26 cellular contexts compared by ENCODE assay signal in the genomic region with DNA sequence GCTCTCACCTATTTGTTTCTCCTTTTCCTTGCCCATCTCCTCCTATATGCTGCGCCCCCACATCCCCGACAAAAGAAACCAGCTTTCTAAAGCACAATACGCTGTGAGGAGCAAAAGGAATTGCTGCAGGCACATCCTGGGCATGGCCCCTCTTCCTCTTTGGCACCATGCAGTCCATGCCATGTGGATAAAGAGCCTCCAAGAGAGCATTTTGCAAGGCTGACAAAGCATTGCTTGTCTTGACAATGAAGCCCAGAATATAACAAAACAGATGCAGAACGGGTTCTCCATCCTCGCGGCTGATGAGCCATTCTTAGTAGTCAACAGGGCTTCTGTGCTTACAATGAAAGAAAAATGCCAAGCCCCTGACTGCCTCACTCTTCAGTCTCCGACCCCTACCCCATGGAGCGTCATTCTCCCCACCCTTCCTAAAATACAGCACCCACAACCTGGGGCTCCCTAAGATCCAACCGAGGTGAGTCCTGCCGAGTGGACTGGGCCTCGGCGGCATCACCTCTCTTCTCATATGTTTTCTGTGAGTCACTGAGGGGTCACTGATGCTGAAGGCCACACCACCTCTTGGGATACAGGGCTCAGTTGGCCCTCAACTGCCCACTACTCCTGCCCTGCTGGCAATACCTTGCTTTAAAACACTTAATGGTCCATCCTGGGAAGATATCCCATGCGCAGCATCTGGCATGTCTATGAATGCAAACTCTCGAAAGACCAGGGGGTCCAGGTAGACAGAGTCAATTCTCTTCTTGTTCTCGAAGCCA.
"Had no signal": no experiment of that assay in that cellular context is flagged by ENCODE, and none has a peak within 500 bp of the region (broad histone marks: within the 10 kb centered on the region; RNA-seq: fewer than 3 reads in every experiment).

No MANE protein-coding gene starts in this region.

- ATAC-seq: esophagus mucosa; foreskin keratinocyte; right lobe of liver; stimulated activated effector memory CD8-positive, alpha-beta T cell treated with anti-CD3 and anti-CD28 coated beads, Interleukin-12 subunit alpha, Interleukin-12 subunit beta, amount 100 ng/mL, for 72 hours had no signal

- DNase-seq: activated B cell treated with CpG ODN at 0.5 μM for 24 hours; activated CD4-positive, alpha-beta T cell treated with anti-CD3 and anti-CD28 coated beads, Interleukin-2, amount 50 U/mL, for 1 hour; activated CD8-positive, alpha-beta memory T cell treated with anti-CD3 and anti-CD28 coated beads, Interleukin-2, amount 50 U/mL, for 4 hours; activated effector memory CD4-positive, alpha-beta T cell treated with anti-CD3 and anti-CD28 coated beads, Interleukin-2, amount 50 U/mL, for 16 hours; activated naive CD4-positive, alpha-beta T cell treated with anti-CD3 and anti-CD28 coated beads for 36 hours; activated naive CD8-positive, alpha-beta T cell treated with anti-CD3 and anti-CD28 coated beads for 36 hours; activated T-cell treated with anti-CD3 and anti-CD28 coated beads, Interleukin-2, amount 50 U/mL, for 1 hour; adrenal gland; aorta; brain microvascular endothelial cell; endodermal cell; foreskin keratinocyte; left ventricle myocardium inferior; occipital lobe; posterior cingulate gyrus; right lobe of liver; stimulated activated CD4-positive, alpha-beta T cell treated with anti-CD3 and anti-CD28 coated beads, Interleukin-12 subunit alpha, Interleukin-12 subunit beta, amount 100 ng/mL, for 4 hours; stimulated activated CD4-positive, alpha-beta T cell treated with anti-CD3 and anti-CD28 coated beads, Interleukin-4, amount 100 ng/mL, for 24 hours; thyroid gland; upper lobe of left lung had no signal

- H3K27ac Mint-ChIP-seq: activated B cell treated with CpG ODN at 0.5 μM for 24 hours; activated naive CD4-positive, alpha-beta T cell treated with anti-CD3 and anti-CD28 coated beads for 36 hours; activated naive CD8-positive, alpha-beta T cell treated with anti-CD3 and anti-CD28 coated beads for 36 hours; activated T-helper 1 cell treated with anti-CD3 and anti-CD28 coated beads, Interleukin-12 subunit alpha, Interleukin-12 subunit beta, Interleukin-2, Interleukin-4 antibody, amounts not matched to agents 30 ng/mL and 10 ng/mL and 1 ng/mL, durations not matched to agents 14 hours and 24 hours and 36 hours; endodermal cell; nephron; stimulated activated effector memory CD8-positive, alpha-beta T cell treated with anti-CD3 and anti-CD28 coated beads, Interleukin-12 subunit alpha, Interleukin-12 subunit beta, amount 100 ng/mL, for 72 hours; stimulated activated naive CD8-positive, alpha-beta T cell treated with anti-CD3 and anti-CD28 coated beads, Interleukin-15, Interleukin-2, amounts not matched to agents 100 ng/mL and 50 ng/mL, for 24 hours; T-helper 2 cell treated with Interferon-gamma antibody and Interleukin-4, amounts not matched to agents 5 μg/mL and 100 μg/mL, for 36 hours had no signal

- H3K36me3 Mint-ChIP-seq: activated naive CD8-positive, alpha-beta T cell treated with anti-CD3 and anti-CD28 coated beads for 36 hours; stimulated activated effector memory CD8-positive, alpha-beta T cell treated with anti-CD3 and anti-CD28 coated beads, Interleukin-12 subunit alpha, Interleukin-12 subunit beta, amount 100 ng/mL, for 72 hours had no signal

- H3K27me3 Mint-ChIP-seq: activated B cell treated with CpG ODN at 0.5 μM for 24 hours had no signal

- H3K4me3 Mint-ChIP-seq: activated B cell treated with CpG ODN at 0.5 μM for 24 hours; activated naive CD4-positive, alpha-beta T cell treated with anti-CD3 and anti-CD28 coated beads for 36 hours; activated naive CD8-positive, alpha-beta T cell treated with anti-CD3 and anti-CD28 coated beads for 36 hours; activated T-helper 1 cell treated with anti-CD3 and anti-CD28 coated beads, Interleukin-12 subunit alpha, Interleukin-12 subunit beta, Interleukin-2, Interleukin-4 antibody, amounts not matched to agents 30 ng/mL and 10 ng/mL and 1 ng/mL, durations not matched to agents 14 hours and 24 hours and 36 hours; endodermal cell; nephron; stimulated activated effector memory CD8-positive, alpha-beta T cell treated with anti-CD3 and anti-CD28 coated beads, Interleukin-12 subunit alpha, Interleukin-12 subunit beta, amount 100 ng/mL, for 72 hours; stimulated activated naive CD8-positive, alpha-beta T cell treated with anti-CD3 and anti-CD28 coated beads, Interleukin-15, Interleukin-2, amounts not matched to agents 100 ng/mL and 50 ng/mL, for 24 hours; T-helper 2 cell treated with Interferon-gamma antibody and Interleukin-4, amounts not matched to agents 5 μg/mL and 100 μg/mL, for 36 hours had no signal

- H3K9me3 Mint-ChIP-seq: activated B cell treated with CpG ODN at 0.5 μM for 24 hours; activated naive CD4-positive, alpha-beta T cell treated with anti-CD3 and anti-CD28 coated beads for 36 hours; activated naive CD8-positive, alpha-beta T cell treated with anti-CD3 and anti-CD28 coated beads for 36 hours; activated T-helper 1 cell treated with anti-CD3 and anti-CD28 coated beads, Interleukin-12 subunit alpha, Interleukin-12 subunit beta, Interleukin-2, Interleukin-4 antibody, amounts not matched to agents 30 ng/mL and 10 ng/mL and 1 ng/mL, durations not matched to agents 14 hours and 24 hours and 36 hours; endodermal cell; nephron; stimulated activated effector memory CD8-positive, alpha-beta T cell treated with anti-CD3 and anti-CD28 coated beads, Interleukin-12 subunit alpha, Interleukin-12 subunit beta, amount 100 ng/mL, for 72 hours; stimulated activated naive CD8-positive, alpha-beta T cell treated with anti-CD3 and anti-CD28 coated beads, Interleukin-15, Interleukin-2, amounts not matched to agents 100 ng/mL and 50 ng/mL, for 24 hours; T-helper 2 cell treated with Interferon-gamma antibody and Interleukin-4, amounts not matched to agents 5 μg/mL and 100 μg/mL, for 36 hours had no signal
